37 cellular contexts compared by ENCODE assay signal in the genomic region with DNA sequence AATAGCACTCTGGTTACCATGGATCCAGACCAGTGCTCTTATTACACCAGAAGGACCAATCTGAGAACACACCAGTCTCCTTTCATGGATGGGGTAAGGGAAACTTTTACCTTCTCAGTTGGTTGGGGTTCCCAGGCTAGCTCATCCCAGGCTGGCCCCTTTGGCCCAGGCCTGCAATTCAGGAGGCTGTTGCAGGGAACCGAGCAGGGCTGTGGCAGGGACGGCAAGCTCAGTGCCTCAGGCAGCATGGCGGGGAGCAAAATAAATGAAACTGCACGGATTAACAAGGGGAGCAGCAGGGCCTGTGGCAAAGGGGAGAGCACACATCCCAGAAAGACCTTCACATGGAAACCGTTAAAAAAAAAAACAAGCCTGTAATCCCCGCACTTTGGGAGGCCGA. TPM values are rescaled to one million over a fixed set of nuclear protein-coding genes. Genes with fewer than 3 reads are reported as not detected.
"Had no signal": no experiment of that assay in that cellular context is flagged by ENCODE, and none has a peak within 500 bp of the region (broad histone marks: within the 10 kb centered on the region; RNA-seq: fewer than 3 reads in every experiment).

No MANE protein-coding gene starts in this region.

- H3K27ac ChIP-seq: colonic mucosa, epithelial cell of prostate, gastrocnemius medialis, heart left ventricle, left lung, neutrophil, prostate gland, right atrium auricular region, suprapubic skin, transverse colon, upper lobe of right lung, vagina had no signal

- H3K27me3 ChIP-seq: colonic mucosa, gastrocnemius medialis, heart left ventricle, left lung, neutrophil, right atrium auricular region, suprapubic skin, transverse colon, upper lobe of right lung, vagina had no signal

- H3K4me2 ChIP-seq: smooth muscle cell had no signal

- H3K27ac Mint-ChIP-seq: dendritic cell treated with granulocyte-macrophage colony-stimulating factor and Interleukin-4, amounts not matched to agents 40 ng/mL and 50 ng/mL, for 4 days; endodermal cell; mesothelial cell of epicardium; naive thymus-derived CD4-positive, alpha-beta T cell; nephron had no signal

- H3K9me3 Mint-ChIP-seq: dendritic cell treated with granulocyte-macrophage colony-stimulating factor and Interleukin-4, amounts not matched to agents 40 ng/mL and 50 ng/mL, for 4 days; endodermal cell; mesothelial cell of epicardium; naive thymus-derived CD4-positive, alpha-beta T cell; nephron; stimulated activated naive CD8-positive, alpha-beta T cell treated with anti-CD3 and anti-CD28 coated beads, Interleukin-15, amount 100 ng/mL, for 72 hours had no signal

- H3K4me1 Mint-ChIP-seq: stimulated activated naive CD8-positive, alpha-beta T cell treated with anti-CD3 and anti-CD28 coated beads, Interleukin-15, amount 100 ng/mL, for 72 hours had no signal

- H3K4me3 Mint-ChIP-seq: dendritic cell treated with granulocyte-macrophage colony-stimulating factor and Interleukin-4, amounts not matched to agents 40 ng/mL and 50 ng/mL, for 4 days; endodermal cell; mesothelial cell of epicardium; naive thymus-derived CD4-positive, alpha-beta T cell; stimulated activated naive CD8-positive, alpha-beta T cell treated with anti-CD3 and anti-CD28 coated beads, Interleukin-15, amount 100 ng/mL, for 72 hours had no signal

- H3K9me3 ChIP-seq: colonic mucosa, gastrocnemius medialis, heart left ventricle, left lung, mucosa of descending colon, neutrophil, prostate gland, right atrium auricular region, suprapubic skin, transverse colon, upper lobe of right lung, vagina had no signal

- ATAC-seq: esophagus mucosa; gastrocnemius medialis; heart left ventricle; left cardiac atrium; left lung; mucosa of descending colon; naive thymus-derived CD4-positive, alpha-beta T cell; sciatic nerve; stimulated activated naive CD8-positive, alpha-beta T cell treated with anti-CD3 and anti-CD28 coated beads, Interleukin-15, amount 100 ng/mL, for 72 hours; upper lobe of right lung had no signal

- H3K27me3 Mint-ChIP-seq: dendritic cell treated with granulocyte-macrophage colony-stimulating factor and Interleukin-4, amounts not matched to agents 40 ng/mL and 50 ng/mL, for 4 days; stimulated activated naive CD8-positive, alpha-beta T cell treated with anti-CD3 and anti-CD28 coated beads, Interleukin-15, amount 100 ng/mL, for 72 hours had no signal

- H3K36me3 ChIP-seq: colonic mucosa, gastrocnemius medialis, heart left ventricle, left lung, neutrophil, prostate gland, right atrium auricular region, suprapubic skin, transverse colon, upper lobe of right lung, vagina had no signal

- H3K4me3 ChIP-seq: colonic mucosa, gastrocnemius medialis, heart left ventricle, left lung, mucosa of descending colon, prostate gland, right atrium auricular region, smooth muscle cell, suprapubic skin, transverse colon, upper lobe of right lung, vagina had no signal

- H3K4me1 ChIP-seq: colonic mucosa, gastrocnemius medialis, left lung, suprapubic skin, upper lobe of right lung had no signal

- DNase-seq: colonic mucosa; effector CD8-positive, alpha-beta T cell; endodermal cell; foreskin fibroblast; gastrocnemius medialis; hippocampal formation; left cardiac atrium; mesenchymal stem cell; mucosa of descending colon; naive thymus-derived CD4-positive, alpha-beta T cell; stimulated activated CD4-positive, alpha-beta T cell treated with anti-CD3 and anti-CD28 coated beads, Interleukin-12 subunit alpha, Interleukin-12 subunit beta, amount 100 ng/mL, for 4 hours; stimulated activated CD4-positive, alpha-beta T cell treated with anti-CD3 and anti-CD28 coated beads, Interleukin-1b, Interleukin-23, amount 100 ng/mL, for 48 hours; stimulated activated CD4-positive, alpha-beta T cell treated with anti-CD3 and anti-CD28 coated beads, Interleukin-4, amount 100 ng/mL, for 1 hour; stimulated activated CD8-positive, alpha-beta memory T cell treated with anti-CD3 and anti-CD28 coated beads, Interleukin-4, amount 100 ng/mL, for 48 hours; stimulated activated naive CD4-positive, alpha-beta T cell; stimulated activated naive CD8-positive, alpha-beta T cell treated with anti-CD3 and anti-CD28 coated beads, Interleukin-15, amount 100 ng/mL, for 72 hours; transverse colon; upper lobe of right lung had no signal

- H3K36me3 Mint-ChIP-seq: mesothelial cell of epicardium; naive thymus-derived CD4-positive, alpha-beta T cell had no signal

RNA-seq across cellular contexts. Expression of a gene that starts 57.0 kb away (rescaled TPM):
- total RNA-seq: colonic mucosa; endodermal cell; esophagus mucosa; gastrocnemius medialis; glomerular endothelial cell; heart left ventricle; kidney epithelial cell; left cardiac atrium; left lung; lower leg skin; lung microvascular endothelial cell; mesothelial cell of epicardium; mucosa of descending colon; naive thymus-derived CD4-positive, alpha-beta T cell; osteoblast; right atrium auricular region; sciatic nerve; smooth muscle cell; suprapubic skin; transverse colon; upper lobe of right lung; vagina had no signal
- polyA plus RNA-seq: heart left ventricle; naive thymus-derived CD4-positive, alpha-beta T cell; smooth muscle cell had no signal
